In the genomic region with DNA sequence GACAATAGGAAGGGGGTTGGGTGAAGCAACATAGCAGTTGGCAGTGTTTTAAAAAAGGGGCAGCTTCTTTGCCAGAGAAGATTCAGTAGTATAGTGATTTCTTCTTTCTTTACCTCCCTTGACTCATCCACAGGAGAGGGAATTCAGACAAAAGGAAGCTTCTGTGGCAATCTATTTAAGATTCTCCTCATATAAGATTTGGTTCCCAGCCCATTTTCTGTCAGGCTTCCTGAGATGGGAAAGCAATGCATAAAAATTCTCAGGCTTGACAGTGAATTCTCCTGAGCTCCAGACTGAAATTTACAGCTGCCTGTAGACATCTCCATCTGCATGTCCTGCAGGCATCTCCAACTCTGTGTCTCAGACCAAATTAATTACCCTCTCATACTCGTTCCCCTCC, we compare ENCODE assay signal across 23 cellular contexts.
"Had no signal": no experiment of that assay in that cellular context is flagged by ENCODE, and none has a peak within 500 bp of the region (broad histone marks: within the 10 kb centered on the region; RNA-seq: fewer than 3 reads in every experiment).

No MANE protein-coding gene starts in this region.

- H3K9me3 ChIP-seq: breast epithelium, spleen, transverse colon had no signal

- H3K4me3 ChIP-seq: breast epithelium, coronary artery, dorsolateral prefrontal cortex, spleen, transverse colon had no signal

- H3K4me1 ChIP-seq: breast epithelium, spleen, transverse colon had no signal

- H3K27me3 Mint-ChIP-seq: activated T-cell treated with anti-CD3 and anti-CD28 coated beads, Interleukin-2, amount 50 U/mL, for 24 hours had no signal

- H3K4me1 Mint-ChIP-seq: activated CD4-positive, alpha-beta memory T cell treated with anti-CD3 and anti-CD28 coated beads, Interleukin-2, amount 10 ng/mL, durations not matched to agents 7 days and 5 days; activated CD4-positive, alpha-beta T cell treated with anti-CD3 and anti-CD28 coated beads, Interleukin-2, amount 10 ng/mL, durations not matched to agents 7 days and 5 days; naive thymus-derived CD4-positive, alpha-beta T cell had no signal

- H3K27ac Mint-ChIP-seq: activated CD4-positive, alpha-beta memory T cell treated with anti-CD3 and anti-CD28 coated beads, Interleukin-2, amount 10 ng/mL, durations not matched to agents 7 days and 5 days; activated CD4-positive, alpha-beta T cell treated with anti-CD3 and anti-CD28 coated beads, Interleukin-2, amount 10 ng/mL, durations not matched to agents 7 days and 5 days; activated T-cell treated with anti-CD3 and anti-CD28 coated beads, Interleukin-2, amount 50 U/mL, for 24 hours; naive thymus-derived CD4-positive, alpha-beta T cell had no signal

- DNase-seq: activated CD4-positive, alpha-beta memory T cell treated with anti-CD3 and anti-CD28 coated beads, Interleukin-2, amount 10 ng/mL, durations not matched to agents 7 days and 5 days; activated CD4-positive, alpha-beta T cell treated with anti-CD3 and anti-CD28 coated beads, Interleukin-2, amount 10 ng/mL, durations not matched to agents 7 days and 5 days; activated CD8-positive, alpha-beta memory T cell treated with anti-CD3 and anti-CD28 coated beads, Interleukin-2, amount 50 U/mL, for 48 hours; activated gamma-delta T cell; activated naive CD4-positive, alpha-beta T cell treated with anti-CD3 and anti-CD28 coated beads, Interleukin-2, amount 50 U/mL, for 16 hours; activated T-cell treated with anti-CD3 and anti-CD28 coated beads, Interleukin-2, amount 50 U/mL, for 24 hours; amygdala; cerebellar nuclear complex; dorsolateral prefrontal cortex; effector memory CD4-positive, alpha-beta T cell; hypothalamus; midbrain; naive thymus-derived CD4-positive, alpha-beta T cell; occipital lobe; right cardiac atrium; spleen; stimulated activated naive CD4-positive, alpha-beta T cell; transverse colon had no signal

- H3K27me3 ChIP-seq: breast epithelium, dorsolateral prefrontal cortex, spleen, transverse colon had no signal

- H3K9me3 Mint-ChIP-seq: activated CD4-positive, alpha-beta memory T cell treated with anti-CD3 and anti-CD28 coated beads, Interleukin-2, amount 10 ng/mL, durations not matched to agents 7 days and 5 days; activated CD4-positive, alpha-beta T cell treated with anti-CD3 and anti-CD28 coated beads, Interleukin-2, amount 10 ng/mL, durations not matched to agents 7 days and 5 days; activated T-cell treated with anti-CD3 and anti-CD28 coated beads, Interleukin-2, amount 50 U/mL, for 24 hours; naive thymus-derived CD4-positive, alpha-beta T cell; neural crest cell had no signal

- H3K27ac ChIP-seq: breast epithelium, coronary artery, dorsolateral prefrontal cortex, spleen, transverse colon, VCaP had no signal

- H3K36me3 ChIP-seq: breast epithelium, spleen had no signal

- H3K36me3 Mint-ChIP-seq: naive thymus-derived CD4-positive, alpha-beta T cell had no signal

- ATAC-seq: activated CD4-positive, CD25-positive, alpha-beta regulatory T cell treated with anti-CD3 and anti-CD28 coated beads, Interleukin-2, amount 50 U/mL, for 24 hours; naive thymus-derived CD4-positive, alpha-beta T cell; right cardiac atrium had no signal

- H3K4me3 Mint-ChIP-seq: activated CD4-positive, alpha-beta memory T cell treated with anti-CD3 and anti-CD28 coated beads, Interleukin-2, amount 10 ng/mL, durations not matched to agents 7 days and 5 days; activated CD4-positive, alpha-beta T cell treated with anti-CD3 and anti-CD28 coated beads, Interleukin-2, amount 10 ng/mL, durations not matched to agents 7 days and 5 days; activated T-cell treated with anti-CD3 and anti-CD28 coated beads, Interleukin-2, amount 50 U/mL, for 24 hours; naive thymus-derived CD4-positive, alpha-beta T cell; neural crest cell had no signal
